In genomic region chr12:12645485-12645884, GRCh38 we compare ENCODE assay signal across 8 cellular contexts. TPM values are rescaled to one million over a fixed set of nuclear protein-coding genes. Genes with fewer than 3 reads are reported as not detected.
DNase-seq lines count a peak whose midpoint lies in the region; ATAC-seq and TF ChIP-seq lines count a peak whose summit lies in the region.

No MANE protein-coding gene starts in this region.

- CTCF ChIA-PET in activated CD4-positive, alpha-beta memory T cell treated with anti-CD3 and anti-CD28 coated beads, Interleukin-2, amount 10 ng/mL, durations not matched to agents 7 days and 5 days (lab: Charles Lee), result interaction anchor here (0.6 to 3.8 kb wide), 13 partner anchors 9 to 430 kb away, joined by 3 to 9 read pairs (median 4); no protein-coding TSS in a partner anchor

- peak overlapping the region; percentile 55 for H3K27ac Mint-ChIP-seq in activated CD4-positive, alpha-beta memory T cell treated with anti-CD3 and anti-CD28 coated beads, Interleukin-2, amount 10 ng/mL, durations not matched to agents 7 days and 5 days

- TF ChIP-seq CTCF in AG10803 (conservative IDR thresholded peaks at IDR 0.05; ENCODE audit: low read length) (peak; percentile 58), foreskin fibroblast (IDR thresholded peaks at IDR 0.05; ENCODE audit: low read depth, low read length) (peak; percentile 49)

- H3K9me3 Mint-ChIP-seq in activated CD4-positive, alpha-beta memory T cell treated with anti-CD3 and anti-CD28 coated beads, Interleukin-2, amount 10 ng/mL, durations not matched to agents 7 days and 5 days, result peaks cover 34% of the 10 kb centered on the region

- peaks cover 78% of the 10 kb centered on the region for H3K36me3 Mint-ChIP-seq in activated CD4-positive, alpha-beta memory T cell treated with anti-CD3 and anti-CD28 coated beads, Interleukin-2, amount 10 ng/mL, durations not matched to agents 7 days and 5 days (ENCODE audit: low read depth)

- ATAC-seq in GM18867 (IDR thresholded peaks at IDR 0.05; ENCODE audit: unreplicated experiment), result peak; percentile 67
- ATAC-seq in stimulated activated naive CD8-positive, alpha-beta T cell treated with anti-CD3 and anti-CD28 coated beads, Interleukin-15, Interleukin-2, amounts not matched to agents 100 U/mL and 50 U/mL, for 24 hours, result peak; percentile 70
- no peak for ATAC-seq in HG03097 (IDR thresholded peaks at IDR 0.05; ENCODE audit: low FRiP score, unreplicated experiment)

- H3K4me3 Mint-ChIP-seq in activated CD4-positive, alpha-beta memory T cell treated with anti-CD3 and anti-CD28 coated beads, Interleukin-2, amount 10 ng/mL, durations not matched to agents 7 days and 5 days, result no peak overlapping the region

- no peaks in the 10 kb centered on the region for H3K27me3 Mint-ChIP-seq in activated CD4-positive, alpha-beta memory T cell treated with anti-CD3 and anti-CD28 coated beads, Interleukin-2, amount 10 ng/mL, durations not matched to agents 7 days and 5 days

- DNase-seq in AG10803 (ENCODE audit: low read depth) (peak; percentile 43), HT-29 (ENCODE audit: low spot score) (peak; percentile 41), foreskin fibroblast (peak in 1 of 2 donors; percentile 32), amygdala (lab: John Stamatoyannopoulos, UW) (no peak)
- DNase-seq in activated CD4-positive, alpha-beta memory T cell treated with anti-CD3 and anti-CD28 coated beads, Interleukin-2, amount 10 ng/mL, durations not matched to agents 7 days and 5 days, result peak; percentile 35
- DNase-seq in stimulated activated naive CD8-positive, alpha-beta T cell treated with anti-CD3 and anti-CD28 coated beads, Interleukin-15, Interleukin-2, amounts not matched to agents 100 U/mL and 50 U/mL, for 24 hours, result peak; percentile 19

- H3K4me3 ChIP-seq in AG10803 (ENCODE audit: low read length) (no peak overlapping the region), foreskin fibroblast (ENCODE audit: low read depth in 1 of 2, low read length in 2 of 2) (no peak overlapping the region)

- H3K4me1 Mint-ChIP-seq in activated CD4-positive, alpha-beta memory T cell treated with anti-CD3 and anti-CD28 coated beads, Interleukin-2, amount 10 ng/mL, durations not matched to agents 7 days and 5 days, result peaks cover 12% of the 10 kb centered on the region

- POLR2A ChIA-PET in activated CD4-positive, alpha-beta memory T cell treated with anti-CD3 and anti-CD28 coated beads, Interleukin-2, amount 10 ng/mL, durations not matched to agents 7 days and 5 days (lab: Charles Lee), result interaction anchor here (0.9 to 2.3 kb wide), 11 partner anchors 8 to 170 kb away, joined by 3 to 21 read pairs (median 5); partner anchors contain the start of genes CDKN1B and DUSP16

RNA-seq across cellular contexts. Expression of gene CREBL2, which starts 33.8 kb away (rescaled TPM):
- total RNA-seq in HT-29 (2014; rRNA removed; shearing (Covaris generic)), result 12.2 and 15.7 TPM in 2 replicates
- total RNA-seq in activated CD4-positive, alpha-beta memory T cell treated with anti-CD3 and anti-CD28 coated beads, Interleukin-2, amount 10 ng/mL, durations not matched to agents 7 days and 5 days, result 10 to 100 TPM; 24.2 to 26.1 TPM

RNA-seq across cellular contexts. Expression of gene GPR19, which starts 50.5 kb away (rescaled TPM):
- 0.25 and 1.0 TPM in 2 replicates for total RNA-seq in HT-29 (2014; rRNA removed; shearing (Covaris generic))
- 10 to 100 TPM; 18.6 to 20.1 TPM for total RNA-seq in activated CD4-positive, alpha-beta memory T cell treated with anti-CD3 and anti-CD28 coated beads, Interleukin-2, amount 10 ng/mL, durations not matched to agents 7 days and 5 days

Comparison
In these comparisons a context has a peak if more than half of its experiments do, and no peak if none do; other contexts are left out.
1. DNase-seq: peak in AG10803 (single experiment), HT-29 (single experiment), activated CD4-positive, alpha-beta memory T cell treated with anti-CD3 and anti-CD28 coated beads, Interleukin-2, amount 10 ng/mL, durations not matched to agents 7 days and 5 days (single experiment) and stimulated activated naive CD8-positive, alpha-beta T cell treated with anti-CD3 and anti-CD28 coated beads, Interleukin-15, Interleukin-2, amounts not matched to agents 100 U/mL and 50 U/mL, for 24 hours (single experiment); none in amygdala (0 of 56).